In the genomic region with DNA sequence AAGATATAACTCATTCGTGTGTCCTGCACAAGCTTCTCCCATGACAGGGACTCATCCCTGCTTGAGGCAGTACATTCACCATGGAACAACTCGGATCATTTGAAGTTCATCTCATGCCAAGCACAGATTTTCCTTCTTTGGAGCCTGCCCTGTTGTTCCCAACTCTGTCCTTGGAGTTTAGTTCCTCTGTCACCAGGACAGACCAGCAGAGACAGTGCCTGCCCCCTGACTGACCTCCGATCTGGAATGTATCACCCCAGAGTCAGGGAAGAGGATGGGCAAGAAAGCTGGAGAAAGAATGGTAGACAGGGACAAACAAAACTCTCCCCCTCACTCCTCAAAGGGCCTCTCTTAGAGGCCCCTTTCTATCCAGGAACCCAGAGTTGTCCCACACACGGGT, we compare ENCODE assay signal across 11 cellular contexts. TPM values are rescaled to one million over a fixed set of nuclear protein-coding genes. Genes with fewer than 3 reads are reported as not detected.
A peak's percentile ranks its signal among the peaks of the same experiment; 100 is the strongest.
DNase-seq lines count a peak whose midpoint lies in the region; ATAC-seq, FAIRE-seq and TF ChIP-seq lines count a peak whose summit lies in the region.
"Had no signal": no experiment of that assay in that cellular context is flagged by ENCODE, and none has a peak within 500 bp of the region (broad histone marks: within the 10 kb centered on the region; RNA-seq: fewer than 3 reads in every experiment).

No MANE protein-coding gene starts in this region.

- SMC1A ChIA-PET in GM12878 (lab: Charles Lee; ENCODE audit: uncharacterized antibody, unreplicated experiment) = interaction anchor here (0.6 to 4.0 kb wide), 7 partner anchors 14 to 87 kb away, joined by 3 to 26 read pairs (median 4); no protein-coding TSS in a partner anchor

- TF ChIP-seq CTCF in DOHH2 (IDR thresholded peaks at IDR 0.05; ENCODE audit: low read depth, low read length, poor library complexity, severe bottlenecking) (no peak), MM.1S (IDR thresholded peaks at IDR 0.05; ENCODE audit: low read length) (no peak), GM12878 (IDR thresholded peaks at IDR 0.05 in 2 of 3, conservative IDR thresholded peaks at IDR 0.05 in 1 of 3; ENCODE audit: control insufficient read depth in 2 of 3, extremely low read depth in 1 of 3, insufficient read depth in 1 of 3, low read depth in 3 of 3, low read length in 3 of 3) (no peak), neutrophil (IDR thresholded peaks at IDR 0.05) (no peak)

- H2AFZ ChIP-seq in MM.1S (ENCODE audit: low read length) (peak overlapping the region; percentile 73), GM12878 (ENCODE audit: control insufficient read depth, low read depth, low read length) (peak overlapping the region; percentile 24; the same call in 1 of the 2 replicates)

- H3F3A ChIP-seq in DOHH2 (ENCODE audit: control insufficient read depth, insufficient read depth) (peaks cover 17% of the 10 kb centered on the region), MM.1S (ENCODE audit: insufficient read depth, low read length) (peaks cover 21% of the 10 kb centered on the region)

- no TSS peak for BruUV-seq in GM12878 (replicated peaks; lab: Mats Ljungman, UMichigan)

- DNase-seq in MM.1S (no peak), GM12878 (ENCODE audit: low read depth, low spot score) (no peak), DMS53 (lab: John Stamatoyannopoulos, UW) (no peak), NCI-H2171 (lab: John Stamatoyannopoulos, UW) (no peak)
- DNase-seq: foreskin keratinocyte, NCI-H1417, NCI-H526 had no signal

- H3K9ac ChIP-seq in MM.1S (ENCODE audit: low read length) (peak overlapping the region; percentile 60), GM12878 (ENCODE audit: control insufficient read depth, insufficient read depth, low read length) (peak overlapping the region; percentile 49)

- no peaks in the 10 kb centered on the region for H3K9me2 ChIP-seq in DOHH2 (replicated peaks; ENCODE audit: control insufficient read depth, low read length)
- no peaks in the 10 kb centered on the region for H3K9me2 ChIP-seq in MM.1S (replicated peaks; ENCODE audit: insufficient read depth, low read length)

- H4K20me1 ChIP-seq in DOHH2 (ENCODE audit: control insufficient read depth, insufficient read depth, low read depth, low read length) (no peaks in the 10 kb centered on the region), MM.1S (ENCODE audit: insufficient read depth, low read length) (no peaks in the 10 kb centered on the region), GM12878 (ENCODE audit: control insufficient read depth, insufficient read depth) (no peaks in the 10 kb centered on the region)

- H3K79me2 ChIP-seq in DOHH2 (ENCODE audit: control insufficient read depth, low read length) (no peaks in the 10 kb centered on the region), MM.1S (ENCODE audit: low read length) (no peaks in the 10 kb centered on the region), GM12878 (ENCODE audit: control insufficient read depth, insufficient read depth, low read length) (no peaks in the 10 kb centered on the region)

- ATAC-seq in GM12878 = no peak
- no peak for ATAC-seq in HG03520 (IDR thresholded peaks at IDR 0.05; ENCODE audit: unreplicated experiment)
- ATAC-seq: foreskin keratinocyte had no signal

- H3K9me3 ChIP-seq in DOHH2 (ENCODE audit: control insufficient read depth, insufficient read depth, low read length) = no peaks in the 10 kb centered on the region
- H3K9me3 ChIP-seq in MM.1S (replicated peaks; ENCODE audit: insufficient read depth, low read length) = no peaks in the 10 kb centered on the region
- H3K9me3 ChIP-seq in GM12878 (replicated peaks; ENCODE audit: control insufficient read depth, insufficient read depth, low read length) = no peaks in the 10 kb centered on the region; the same call in 2 of the 3 replicates
- no peaks in the 10 kb centered on the region for H3K9me3 ChIP-seq in neutrophil
- H3K9me3 ChIP-seq: mucosa of descending colon had no signal

- in situ Hi-C loops in GM12878 (cut with MboI) = no loop called here

- RAD21 ChIA-PET in GM12878 (lab: Charles Lee; ENCODE audit: unreplicated experiment) = interaction anchor here (0.8 to 2.0 kb wide), 4 partner anchors 21 to 233 kb away, joined by 3 to 11 read pairs (median 3); no protein-coding TSS in a partner anchor

- CTCF ChIA-PET in GM12878 (lab: Yijun Ruan, JAX) = no interaction called here

- H3K4me3 ChIP-seq in DOHH2 (ENCODE audit: low read length) (peak overlapping the region; percentile 61), MM.1S (ENCODE audit: low read length) (no peak overlapping the region; the same call in 1 of the 2 replicates), GM12878 (no peak overlapping the region), neutrophil (ENCODE audit: low read depth in 1 of 2, low read length in 1 of 2) (peak overlapping the region; percentile 51 to 53)
- H3K4me3 ChIP-seq: mucosa of descending colon had no signal

- peaks cover 8% of the 10 kb centered on the region for H3K27me3 ChIP-seq in DOHH2 (ENCODE audit: control insufficient read depth, low read length)
- no peaks in the 10 kb centered on the region for H3K27me3 ChIP-seq in MM.1S (replicated peaks; ENCODE audit: insufficient read depth, low read length)
- peaks cover 1 to 4% of the 10 kb centered on the region in 2 experiments; a peak in 2 of 4 replicates for H3K27me3 ChIP-seq in GM12878 (replicated peaks in 1 of 2; ENCODE audit: control insufficient read depth in 2 of 2, insufficient read depth in 2 of 2, low read length in 1 of 2)
- no peaks in the 10 kb centered on the region for H3K27me3 ChIP-seq in neutrophil

- TF ChIP-seq EP300 in GM12878 (IDR thresholded peaks at IDR 0.05; ENCODE audit: borderline replicate concordance in 1 of 2, control insufficient read depth in 1 of 2, low read depth in 2 of 2, low read length in 2 of 2) = no peak

- H3K4me1 ChIP-seq in DOHH2 (ENCODE audit: control insufficient read depth, low read length) (peaks cover 70% of the 10 kb centered on the region), MM.1S (ENCODE audit: low read length) (peaks cover 35% of the 10 kb centered on the region), GM12878 (ENCODE audit: control insufficient read depth, insufficient read depth, low read length) (peaks cover 38% of the 10 kb centered on the region), neutrophil (ENCODE audit: control insufficient read depth in 1 of 2, insufficient read depth in 1 of 2, low read depth in 1 of 2, low read length in 1 of 2) (peaks cover 80 to 88% of the 10 kb centered on the region in 2 experiments)

- intact Hi-C loops in GM12878 (cut with micrococcal nuclease; ENCODE audit: unreplicated experiment) = no loop called here

- H3K36me3 ChIP-seq in DOHH2 (ENCODE audit: control insufficient read depth, low read length) (no peaks in the 10 kb centered on the region; the same call in 1 of the 2 replicates), MM.1S (replicated peaks; ENCODE audit: insufficient read depth, low read length) (no peaks in the 10 kb centered on the region), GM12878 (ENCODE audit: control insufficient read depth in 2 of 2, insufficient read depth in 2 of 2, low read length in 1 of 2) (no peaks in the 10 kb centered on the region), neutrophil (no peaks in the 10 kb centered on the region)

- H3K4me2 ChIP-seq in DOHH2 (ENCODE audit: low read length) = peak overlapping the region; percentile 92
- H3K4me2 ChIP-seq in MM.1S (ENCODE audit: low read depth, low read length) = peak overlapping the region; percentile 58
- peak overlapping the region; percentile 94 for H3K4me2 ChIP-seq in GM12878 (ENCODE audit: control insufficient read depth, insufficient read depth)

- TF ChIP-seq RAD21 in GM12878 (IDR thresholded peaks at IDR 0.05; ENCODE audit: insufficient read depth, low read depth, low read length) = no peak

- no peak for TF ChIP-seq POLR2A in GM12878 (IDR thresholded peaks at IDR 0.05; ENCODE audit: low read depth, low read length)

- H3K27ac ChIP-seq in DOHH2 (ENCODE audit: low read depth, low read length) = peak overlapping the region; percentile 95
- H3K27ac ChIP-seq in MM.1S (ENCODE audit: low read length) = peak overlapping the region; percentile 94
- H3K27ac ChIP-seq in GM12878 (ENCODE audit: control insufficient read depth, insufficient read depth) = peak overlapping the region; percentile 83
- H3K27ac ChIP-seq in neutrophil = peak overlapping the region; percentile 92
- H3K27ac ChIP-seq: foreskin keratinocyte had no signal

- no peak for FAIRE-seq in GM12878 (lab: Jason Lieb, UNC)

- POLR2A ChIA-PET in GM12878 (lab: Charles Lee) = interaction anchor here (0.6 to 1.8 kb wide), 5 partner anchors 18 to 115 kb away, joined by 3 to 6 read pairs (median 4); a partner anchor contains a TSS

- WGBS in GM12878 (ENCODE audit: insufficient coverage, insufficient replicate concordance, low lambda C conversion rate, missing lambda C conversion rate) = 54% methylated on average over 4 of the region's 4 CpGs

RNA-seq across cellular contexts. Expression of a gene that starts 5.0 kb away (rescaled TPM):
- 0.91 and 1.4 TPM in 2 replicates for total RNA-seq in GM12878 (2013; cell fraction: nucleolus; rRNA removed)
- 0.22 and 0.40 TPM in 2 replicates for total RNA-seq in GM12878 (2014; rRNA removed)
- 0.31 and 0.37 TPM in 2 replicates for total RNA-seq in GM12878 (2014; rRNA removed; fragmentation: Illumina TruSeq; extraction: Trizol)
- total RNA-seq in GM12878 (2021) = 0.56 and 0.67 TPM in 2 replicates
- polyA plus RNA-seq in GM12878 (2011; ENCODE audit: low read depth) = 0.50 TPM
- 0.12 and 0.31 TPM in 2 replicates for polyA plus RNA-seq in GM12878 (2011; rRNA removed)
- polyA plus RNA-seq in GM12878 (2011; cell fraction: cytosol; rRNA removed) = 0.31 and 0.35 TPM in 2 replicates
- 0.31 and 0.45 TPM in 2 replicates for polyA plus RNA-seq in GM12878 (2011; cell fraction: nucleus; rRNA removed)
- polyA plus RNA-seq in GM12878 (2012) = 0.95 and 1.1 TPM in 2 replicates
- 0.11 and 0.57 TPM in 2 replicates for polyA plus RNA-seq in GM12878 (2014; fragmentation: Illumina TruSeq; extraction: Trizol)
- under 1 TPM; 0.27 to 0.51 TPM for polyA plus RNA-seq in GM12878 (2014; fragmentation: Nextera tagmentation; extraction: Ambion mirVana)
- polyA plus RNA-seq in GM12878 (2014; rRNA removed) = 0.60 and 0.77 TPM in 2 replicates
- polyA plus RNA-seq in GM12878 (2016; fragmentation: Nextera tagmentation; extraction: Ambion mirVana) = under 1 TPM; 0.18 to 0.54 TPM
- polyA minus RNA-seq in GM12878 (2011; rRNA and poly(A)+ RNA removed) = 0.44 TPM in 1 of 2 replicates, not detected in the other
- polyA minus RNA-seq in GM12878 (2011; cell fraction: cytosol; rRNA and poly(A)+ RNA removed) = not detected in 2 replicates
- polyA minus RNA-seq in GM12878 (2011; cell fraction: nucleus; rRNA and poly(A)+ RNA removed) = not detected in 2 replicates
- total RNA-seq: foreskin keratinocyte had no signal

RNA-seq across cellular contexts. Expression of a gene that starts 35.8 kb away (rescaled TPM):
- 3.5 and 3.6 TPM in 2 replicates for total RNA-seq in GM12878 (2013; cell fraction: nucleolus; rRNA removed)
- total RNA-seq in GM12878 (2014; rRNA removed) = 4.0 and 4.2 TPM in 2 replicates
- total RNA-seq in GM12878 (2014; rRNA removed; fragmentation: Illumina TruSeq; extraction: Trizol) = 2.3 and 2.9 TPM in 2 replicates
- total RNA-seq in GM12878 (2021) = 1.9 and 2.6 TPM in 2 replicates
- 5.4 TPM for polyA plus RNA-seq in GM12878 (2011; ENCODE audit: low read depth)
- polyA plus RNA-seq in GM12878 (2011; rRNA removed) = not detected in 2 replicates
- polyA plus RNA-seq in GM12878 (2011; cell fraction: cytosol; rRNA removed) = 0.13 TPM in 1 of 2 replicates, not detected in the other
- polyA plus RNA-seq in GM12878 (2011; cell fraction: nucleus; rRNA removed) = 0.16 TPM in 1 of 2 replicates, not detected in the other
- polyA plus RNA-seq in GM12878 (2012) = 9.1 and 9.8 TPM in 2 replicates
- 2.4 and 3.7 TPM in 2 replicates for polyA plus RNA-seq in GM12878 (2014; fragmentation: Illumina TruSeq; extraction: Trizol)
- 1 to 10 TPM; 1.9 to 2.2 TPM for polyA plus RNA-seq in GM12878 (2014; fragmentation: Nextera tagmentation; extraction: Ambion mirVana)
- 3.8 and 4.1 TPM in 2 replicates for polyA plus RNA-seq in GM12878 (2014; rRNA removed)
- polyA plus RNA-seq in GM12878 (2016; fragmentation: Nextera tagmentation; extraction: Ambion mirVana) = 1 to 10 TPM; 2.3 to 2.5 TPM
- not detected in 2 replicates for polyA minus RNA-seq in GM12878 (2011; rRNA and poly(A)+ RNA removed)
- not detected in 2 replicates for polyA minus RNA-seq in GM12878 (2011; cell fraction: cytosol; rRNA and poly(A)+ RNA removed)
- not detected in 2 replicates for polyA minus RNA-seq in GM12878 (2011; cell fraction: nucleus; rRNA and poly(A)+ RNA removed)

Comparison
In these comparisons a context has a peak if more than half of its experiments do, and no peak if none do; other contexts are left out.
1. H3K4me3 ChIP-seq: peak in DOHH2 (single experiment) and neutrophil (2 of 2); none in MM.1S (single experiment) and GM12878 (single experiment).
2. Peak in every context shown above with its lines, with median percentiles within 50 percentile points of each other: H3K27ac ChIP-seq and H3K4me2 ChIP-seq.